ENCODE assay signal across 15 cellular contexts in genomic region chr2:45283764-45284620, GRCh38.
A peak's percentile ranks its signal among the peaks of the same experiment; 100 is the strongest.
DNase-seq lines count a peak whose midpoint lies in the region; ATAC-seq, FAIRE-seq and TF ChIP-seq lines count a peak whose summit lies in the region.
"Had no signal": no experiment of that assay in that cellular context is flagged by ENCODE, and none has a peak within 500 bp of the region (broad histone marks: within the 10 kb centered on the region; RNA-seq: fewer than 3 reads in every experiment).

No MANE protein-coding gene starts in this region.

- H3K36me3 ChIP-seq in bronchial epithelial cell (ENCODE audit: control insufficient read depth, insufficient read depth, low read length) (no peaks in the 10 kb centered on the region), mesendoderm (ENCODE audit: control insufficient read depth, insufficient read depth, low read length) (no peaks in the 10 kb centered on the region)
- no peaks in the 10 kb centered on the region for H3K36me3 ChIP-seq in CD8-positive, alpha-beta T cell (ENCODE audit: insufficient read depth, low read length)
- H3K36me3 ChIP-seq: WERI-Rb-1 had no signal

- H3K56ac ChIP-seq in mesendoderm (ENCODE audit: low read length) = no peak overlapping the region

- H2BK120ac ChIP-seq in mesendoderm (ENCODE audit: low read depth, low read length) = no peak overlapping the region

- H3K27me3 ChIP-seq in bronchial epithelial cell (ENCODE audit: control insufficient read depth, insufficient read depth, low read length) (no peaks in the 10 kb centered on the region), mesendoderm (ENCODE audit: insufficient read depth, low read length, poor library complexity) (no peaks in the 10 kb centered on the region)
- H3K27me3 ChIP-seq in CD8-positive, alpha-beta T cell (ENCODE audit: insufficient read depth, low read length) = no peaks in the 10 kb centered on the region

- no peak overlapping the region for H2BK5ac ChIP-seq in mesendoderm (ENCODE audit: low read length)

- H3K9me3 Mint-ChIP-seq in CD8-positive, alpha-beta T cell = no peaks in the 10 kb centered on the region
- H3K9me3 Mint-ChIP-seq: IgD-negative memory B cell had no signal

- no peak overlapping the region for H3K23ac ChIP-seq in mesendoderm (ENCODE audit: low read length)

- no peak for TF ChIP-seq CTCF in AG10803 (conservative IDR thresholded peaks at IDR 0.05; ENCODE audit: low read length)
- no peak for TF ChIP-seq CTCF in bronchial epithelial cell (IDR thresholded peaks at IDR 0.05; ENCODE audit: insufficient read depth, low read length, severe bottlenecking)
- TF ChIP-seq CTCF in CD8-positive, alpha-beta T cell (IDR thresholded peaks at IDR 0.05) = no peak

- H3K4me1 ChIP-seq in mesendoderm (ENCODE audit: control insufficient read depth, low read depth, low read length) = no peaks in the 10 kb centered on the region
- H3K4me1 ChIP-seq in CD8-positive, alpha-beta T cell (ENCODE audit: insufficient read depth, low read length) = no peaks in the 10 kb centered on the region

- H3K18ac ChIP-seq in mesendoderm (ENCODE audit: low read length) = no peak overlapping the region

- no peak for FAIRE-seq in bronchial epithelial cell (lab: Jason Lieb, UNC)

- no peaks in the 10 kb centered on the region for H3K36me3 Mint-ChIP-seq in CD8-positive, alpha-beta T cell
- H3K36me3 Mint-ChIP-seq: IgD-negative memory B cell, naive B cell had no signal

- no peak overlapping the region for H3K27ac ChIP-seq in mesendoderm (ENCODE audit: low read depth, low read length)
- H3K27ac ChIP-seq in CD8-positive, alpha-beta T cell (ENCODE audit: low read depth, low read length) = no peak overlapping the region
- H3K27ac ChIP-seq: WERI-Rb-1 had no signal

- H3K4me3 Mint-ChIP-seq in CD8-positive, alpha-beta T cell = no peak overlapping the region
- H3K4me3 Mint-ChIP-seq: IgD-negative memory B cell, naive B cell had no signal

- no peak overlapping the region for H3K4ac ChIP-seq in mesendoderm (ENCODE audit: low read depth, low read length)

- POLR2A ChIA-PET in CD8-positive, alpha-beta T cell (lab: Charles Lee) = no interaction called here

- H3K9ac ChIP-seq in mesendoderm (ENCODE audit: low read length) = no peak overlapping the region

- CTCF ChIA-PET in CD8-positive, alpha-beta T cell (lab: Charles Lee) = no interaction called here

- H2BK15ac ChIP-seq in mesendoderm (replicated peaks; ENCODE audit: low read depth) = no peak overlapping the region

- H3K4me2 ChIP-seq in mesendoderm (ENCODE audit: low read length) = no peak overlapping the region
- H3K4me2 ChIP-seq: smooth muscle cell had no signal

- intact Hi-C loops in CD8-positive, alpha-beta T cell (cut with DNase I, micrococcal nuclease) = no loop called here

- peak; percentile 60 for DNase-seq in AG10803 (ENCODE audit: low read depth)
- peak; percentile 91 for DNase-seq in LHCN-M2 (ENCODE audit: low read depth)
- peak; percentile 93 for DNase-seq in bronchial epithelial cell (ENCODE audit: low read depth)
- peak; percentile 85 for DNase-seq in mesendoderm
- no peak for DNase-seq in CD8-positive, alpha-beta T cell
- DNase-seq: cortex of kidney; naive B cell; NCI-H2107; stimulated activated CD8-positive, alpha-beta memory T cell treated with anti-CD3 and anti-CD28 coated beads, Interleukin-4, amount 100 ng/mL, for 48 hours; WERI-Rb-1 had no signal

- no peaks in the 10 kb centered on the region for H3K79me1 ChIP-seq in mesendoderm (ENCODE audit: low read length)

- H3K4me3 ChIP-seq in AG10803 (ENCODE audit: low read length) (no peak overlapping the region), bronchial epithelial cell (ENCODE audit: low read depth, low read length) (no peak overlapping the region), mesendoderm (ENCODE audit: low read length) (no peak overlapping the region)
- no peak overlapping the region for H3K4me3 ChIP-seq in CD8-positive, alpha-beta T cell (ENCODE audit: low read depth, low read length)
- H3K4me3 ChIP-seq: smooth muscle cell had no signal

- WGBS in mesendoderm (ENCODE audit: extremely low coverage, insufficient coverage, low lambda C conversion rate) = no CpG with 5 or more reads among the region's 10 CpGs

- H4K8ac ChIP-seq in mesendoderm (ENCODE audit: low read depth, low read length) = no peak overlapping the region

- no peak for ATAC-seq in CD8-positive, alpha-beta T cell
- ATAC-seq in HG03175 (IDR thresholded peaks at IDR 0.05; ENCODE audit: unreplicated experiment) (no peak), HG03521 (IDR thresholded peaks at IDR 0.05; ENCODE audit: unreplicated experiment) (no peak), HG03565 (IDR thresholded peaks at IDR 0.05; ENCODE audit: unreplicated experiment) (no peak)

- H3K9me3 ChIP-seq in CD8-positive, alpha-beta T cell (ENCODE audit: low read length) = no peaks in the 10 kb centered on the region

- peaks cover 9% of the 10 kb centered on the region for H3K27me3 Mint-ChIP-seq in CD8-positive, alpha-beta T cell (ENCODE audit: low read depth)

- no peak overlapping the region for H3K27ac Mint-ChIP-seq in CD8-positive, alpha-beta T cell
- H3K27ac Mint-ChIP-seq: IgD-negative memory B cell, naive B cell had no signal

- no peaks in the 10 kb centered on the region for H3K79me2 ChIP-seq in mesendoderm (ENCODE audit: control insufficient read depth, insufficient read depth, low read length)

- H3K4me1 Mint-ChIP-seq in CD8-positive, alpha-beta T cell (ENCODE audit: low read depth) = no peaks in the 10 kb centered on the region
- H3K4me1 Mint-ChIP-seq: IgD-negative memory B cell, naive B cell had no signal

- no peak overlapping the region for H2AK5ac ChIP-seq in mesendoderm (ENCODE audit: low read length)

- H4K5ac ChIP-seq in mesendoderm (ENCODE audit: low read length) = no peak overlapping the region

Comparison
In these comparisons a context has a peak if more than half of its experiments do, and no peak if none do; other contexts are left out.
1. DNase-seq: peak in AG10803 (single experiment), LHCN-M2 (single experiment), bronchial epithelial cell (single experiment) and mesendoderm (single experiment); none in CD8-positive, alpha-beta T cell (0 of 7).